28 cellular contexts compared by ENCODE assay signal in genomic region chr16:31436221-31437045, GRCh38. TPM values are rescaled to one million over a fixed set of nuclear protein-coding genes. Genes with fewer than 3 reads are reported as not detected.
"Had no signal": no experiment of that assay in that cellular context is flagged by ENCODE, and none has a peak within 500 bp of the region (broad histone marks: within the 10 kb centered on the region; RNA-seq: fewer than 3 reads in every experiment).

No MANE protein-coding gene starts in this region.

- H3K36me3 ChIP-seq: ascending aorta, brain microvascular endothelial cell, esophagus squamous epithelium, neural progenitor cell, ovary, thyroid gland had no signal

- ATAC-seq: activated CD4-positive, CD25-positive, alpha-beta regulatory T cell treated with anti-CD3 and anti-CD28 coated beads, Interleukin-2, amount 50 U/mL, for 24 hours; activated naive CD4-positive, alpha-beta T cell treated with anti-CD3 and anti-CD28 coated beads, Interleukin-2, amount 50 U/mL, for 72 hours; effector memory CD8-positive, alpha-beta T cell; gastroesophageal sphincter; left colon; mucosa of descending colon had no signal

- H3K9me3 Mint-ChIP-seq: activated CD4-positive, alpha-beta memory T cell treated with anti-CD3 and anti-CD28 coated beads, Interleukin-2, amount 10 ng/mL, durations not matched to agents 7 days and 5 days; activated CD4-positive, alpha-beta T cell treated with anti-CD3 and anti-CD28 coated beads, Interleukin-2, amount 10 ng/mL, durations not matched to agents 24 days and 14 days; activated naive CD4-positive, alpha-beta T cell treated with anti-CD3 and anti-CD28 coated beads, Interleukin-2, amount 50 U/mL, for 72 hours; effector memory CD8-positive, alpha-beta T cell; neural progenitor cell; stimulated activated naive CD8-positive, alpha-beta T cell treated with anti-CD3 and anti-CD28 coated beads, Interleukin-15, Interleukin-2, amounts not matched to agents 100 ng/mL and 50 ng/mL, for 24 hours had no signal

- H3K4me1 ChIP-seq: ascending aorta, neural progenitor cell, thyroid gland had no signal

- H3K27me3 ChIP-seq: ascending aorta, brain microvascular endothelial cell, gastroesophageal sphincter, neural progenitor cell, ovary, thyroid gland had no signal

- H3K27ac ChIP-seq: ascending aorta, brain microvascular endothelial cell, esophagus squamous epithelium, gastroesophageal sphincter, neural progenitor cell, ovary, skin epidermis, thyroid gland had no signal

- H3K27ac Mint-ChIP-seq: activated CD4-positive, alpha-beta memory T cell treated with anti-CD3 and anti-CD28 coated beads, Interleukin-2, amount 10 ng/mL, durations not matched to agents 7 days and 5 days; activated CD4-positive, alpha-beta T cell treated with anti-CD3 and anti-CD28 coated beads, Interleukin-2, amount 10 ng/mL, durations not matched to agents 24 days and 14 days; activated naive CD4-positive, alpha-beta T cell treated with anti-CD3 and anti-CD28 coated beads, Interleukin-2, amount 50 U/mL, for 72 hours; stimulated activated naive CD8-positive, alpha-beta T cell treated with anti-CD3 and anti-CD28 coated beads, Interleukin-15, Interleukin-2, amounts not matched to agents 100 ng/mL and 50 ng/mL, for 24 hours had no signal

- H3K36me3 Mint-ChIP-seq: activated naive CD4-positive, alpha-beta T cell treated with anti-CD3 and anti-CD28 coated beads, Interleukin-2, amount 50 U/mL, for 72 hours; neural progenitor cell had no signal

- H3K27me3 Mint-ChIP-seq: activated CD4-positive, alpha-beta memory T cell treated with anti-CD3 and anti-CD28 coated beads, Interleukin-2, amount 10 ng/mL, durations not matched to agents 7 days and 5 days; effector memory CD8-positive, alpha-beta T cell had no signal

- H3K9me3 ChIP-seq: ascending aorta, esophagus squamous epithelium, gastroesophageal sphincter, mucosa of descending colon, ovary, thyroid gland had no signal

- H3K4me3 ChIP-seq: ascending aorta, gastroesophageal sphincter, mucosa of descending colon, neural progenitor cell, ovary, skin epidermis, thyroid gland had no signal

- DNase-seq: activated CD4-positive, alpha-beta memory T cell treated with anti-CD3 and anti-CD28 coated beads, Interleukin-2, amount 10 ng/mL, durations not matched to agents 7 days and 5 days; activated CD4-positive, alpha-beta T cell treated with anti-CD3 and anti-CD28 coated beads, Interleukin-2, amount 10 ng/mL, durations not matched to agents 24 days and 14 days; activated gamma-delta T cell treated with Interleukin-2 at 50 U/mL for 16 hours; activated T-cell treated with anti-CD3 and anti-CD28 coated beads for 4 hours; brain microvascular endothelial cell; caudate nucleus; dermis blood vessel endothelial cell; effector memory CD8-positive, alpha-beta T cell; esophagus squamous epithelium; left colon; mesendoderm; stimulated activated CD4-positive, alpha-beta T cell treated with anti-CD3 and anti-CD28 coated beads, Interleukin-1b, Interleukin-23, amount 100 ng/mL, for 48 hours; substantia nigra; thyroid gland had no signal

- H3K4me3 Mint-ChIP-seq: activated CD4-positive, alpha-beta memory T cell treated with anti-CD3 and anti-CD28 coated beads, Interleukin-2, amount 10 ng/mL, durations not matched to agents 7 days and 5 days; activated CD4-positive, alpha-beta T cell treated with anti-CD3 and anti-CD28 coated beads, Interleukin-2, amount 10 ng/mL, durations not matched to agents 24 days and 14 days; effector memory CD8-positive, alpha-beta T cell; neural progenitor cell; stimulated activated naive CD8-positive, alpha-beta T cell treated with anti-CD3 and anti-CD28 coated beads, Interleukin-15, Interleukin-2, amounts not matched to agents 100 ng/mL and 50 ng/mL, for 24 hours had no signal

RNA-seq across cellular contexts. Expression of gene COX6A2, which starts 8.3 kb away (rescaled TPM):
- total RNA-seq: activated CD4-positive, alpha-beta memory T cell treated with anti-CD3 and anti-CD28 coated beads, Interleukin-2, amount 10 ng/mL, durations not matched to agents 7 days and 5 days; activated CD4-positive, alpha-beta T cell treated with anti-CD3 and anti-CD28 coated beads, Interleukin-2, amount 10 ng/mL, durations not matched to agents 24 days and 14 days; activated naive CD4-positive, alpha-beta T cell treated with anti-CD3 and anti-CD28 coated beads, Interleukin-2, amount 50 U/mL, for 72 hours; ascending aorta; dermis blood vessel endothelial cell; esophagus squamous epithelium; gastroesophageal sphincter; left colon; lower leg skin; ovary; pulmonary artery endothelial cell; T-helper 2 cell treated with Interferon-gamma antibody and Interleukin-4, amounts not matched to agents 100 ng/mL and 5 ng/mL, for 36 hours; thyroid gland; urinary bladder had no signal

RNA-seq across cellular contexts. Expression of gene ITGAD, which starts 43.3 kb away (rescaled TPM):
- total RNA-seq: activated CD4-positive, alpha-beta memory T cell treated with anti-CD3 and anti-CD28 coated beads, Interleukin-2, amount 10 ng/mL, durations not matched to agents 7 days and 5 days; activated CD4-positive, alpha-beta T cell treated with anti-CD3 and anti-CD28 coated beads, Interleukin-2, amount 10 ng/mL, durations not matched to agents 24 days and 14 days; activated naive CD4-positive, alpha-beta T cell treated with anti-CD3 and anti-CD28 coated beads, Interleukin-2, amount 50 U/mL, for 72 hours; ascending aorta; dermis blood vessel endothelial cell; lower leg skin; pulmonary artery endothelial cell; right cardiac atrium; thyroid gland had no signal
